Comparison of ENCODE assay signal across 1 cellular context in the genomic region with DNA sequence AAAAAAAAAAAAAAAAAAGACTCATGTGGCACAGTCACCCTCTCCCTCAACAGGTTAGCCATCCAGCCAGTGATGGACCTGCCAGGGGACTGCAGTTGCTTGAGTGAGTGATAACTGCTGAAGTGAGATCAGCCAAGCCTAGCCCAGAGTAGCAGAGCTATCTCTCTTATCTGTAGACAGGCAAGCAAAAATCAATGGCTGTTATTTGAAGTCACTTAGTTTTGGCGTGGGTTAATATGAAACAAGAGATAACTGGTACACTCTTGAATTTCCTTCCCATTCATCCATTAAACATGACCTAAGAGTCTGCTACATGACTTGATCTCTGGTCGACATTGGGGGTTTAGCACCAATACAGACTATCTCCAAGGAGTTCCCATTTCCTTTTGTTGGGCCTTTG.
A peak's percentile ranks its signal among the peaks of the same experiment; 100 is the strongest.
TF ChIP-seq lines count a peak whose summit lies in the region.

No MANE protein-coding gene starts in this region.

TF ChIP-seq in K562, 482 proteins besides CTCF, POLR2A, EP300 and RAD21 (continued from another document and continues in another):
- TF ChIP-seq KDM4B (IDR thresholded peaks at IDR 0.05; ENCODE audit: borderline replicate concordance in 2 of 2, low read depth in 1 of 2), result no peak
- TF ChIP-seq ZFP36 (IDR thresholded peaks at IDR 0.05; ENCODE audit: low read depth, low read length, partially characterized antibody), result no peak
- no peak for TF ChIP-seq NR2C1 (IDR thresholded peaks at IDR 0.05)
- peak; percentile 42; the same call in 1 of the 2 replicates for TF ChIP-seq NR2C1 (tag; IDR thresholded peaks at IDR 0.05)
- TF ChIP-seq, protein P1, sequence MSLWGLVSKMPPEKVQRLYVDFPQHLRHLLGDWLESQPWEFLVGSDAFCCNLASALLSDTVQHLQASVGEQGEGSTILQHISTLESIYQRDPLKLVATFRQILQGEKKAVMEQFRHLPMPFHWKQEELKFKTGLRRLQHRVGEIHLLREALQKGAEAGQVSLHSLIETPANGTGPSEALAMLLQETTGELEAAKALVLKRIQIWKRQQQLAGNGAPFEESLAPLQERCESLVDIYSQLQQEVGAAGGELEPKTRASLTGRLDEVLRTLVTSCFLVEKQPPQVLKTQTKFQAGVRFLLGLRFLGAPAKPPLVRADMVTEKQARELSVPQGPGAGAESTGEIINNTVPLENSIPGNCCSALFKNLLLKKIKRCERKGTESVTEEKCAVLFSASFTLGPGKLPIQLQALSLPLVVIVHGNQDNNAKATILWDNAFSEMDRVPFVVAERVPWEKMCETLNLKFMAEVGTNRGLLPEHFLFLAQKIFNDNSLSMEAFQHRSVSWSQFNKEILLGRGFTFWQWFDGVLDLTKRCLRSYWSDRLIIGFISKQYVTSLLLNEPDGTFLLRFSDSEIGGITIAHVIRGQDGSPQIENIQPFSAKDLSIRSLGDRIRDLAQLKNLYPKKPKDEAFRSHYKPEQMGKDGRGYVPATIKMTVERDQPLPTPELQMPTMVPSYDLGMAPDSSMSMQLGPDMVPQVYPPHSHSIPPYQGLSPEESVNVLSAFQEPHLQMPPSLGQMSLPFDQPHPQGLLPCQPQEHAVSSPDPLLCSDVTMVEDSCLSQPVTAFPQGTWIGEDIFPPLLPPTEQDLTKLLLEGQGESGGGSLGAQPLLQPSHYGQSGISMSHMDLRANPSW (CRISPR knock-in tag; IDR thresholded peaks at IDR 0.05), result no peak
- TF ChIP-seq PHB2 (IDR thresholded peaks at IDR 0.05; ENCODE audit: low read depth), result no peak
- 0 out of 2 replicates have a peak, but pooled peaks have one; percentile 17 for TF ChIP-seq EGR1 (conservative IDR thresholded peaks at IDR 0.05)
- TF ChIP-seq ZC3H11A (IDR thresholded peaks at IDR 0.05; ENCODE audit: low read depth, low read length), result no peak
- TF ChIP-seq, protein P2, sequence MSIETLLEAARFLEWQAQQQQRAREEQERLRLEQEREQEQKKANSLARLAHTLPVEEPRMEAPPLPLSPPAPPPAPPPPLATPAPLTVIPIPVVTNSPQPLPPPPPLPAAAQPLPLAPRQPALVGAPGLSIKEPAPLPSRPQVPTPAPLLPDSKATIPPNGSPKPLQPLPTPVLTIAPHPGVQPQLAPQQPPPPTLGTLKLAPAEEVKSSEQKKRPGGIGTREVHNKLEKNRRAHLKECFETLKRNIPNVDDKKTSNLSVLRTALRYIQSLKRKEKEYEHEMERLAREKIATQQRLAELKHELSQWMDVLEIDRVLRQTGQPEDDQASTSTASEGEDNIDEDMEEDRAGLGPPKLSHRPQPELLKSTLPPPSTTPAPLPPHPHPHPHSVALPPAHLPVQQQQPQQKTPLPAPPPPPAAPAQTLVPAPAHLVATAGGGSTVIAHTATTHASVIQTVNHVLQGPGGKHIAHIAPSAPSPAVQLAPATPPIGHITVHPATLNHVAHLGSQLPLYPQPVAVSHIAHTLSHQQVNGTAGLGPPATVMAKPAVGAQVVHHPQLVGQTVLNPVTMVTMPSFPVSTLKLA (conservative IDR thresholded peaks at IDR 0.05), result 0 out of 4 replicates have a peak, but pooled peaks of 1 of the 2 experiments have one; percentile 23
- no peak for TF ChIP-seq CC2D1A (IDR thresholded peaks at IDR 0.05)
- no peak for TF ChIP-seq NFE2 (IDR thresholded peaks at IDR 0.05; ENCODE audit: low read depth)
- TF ChIP-seq, protein P3, sequence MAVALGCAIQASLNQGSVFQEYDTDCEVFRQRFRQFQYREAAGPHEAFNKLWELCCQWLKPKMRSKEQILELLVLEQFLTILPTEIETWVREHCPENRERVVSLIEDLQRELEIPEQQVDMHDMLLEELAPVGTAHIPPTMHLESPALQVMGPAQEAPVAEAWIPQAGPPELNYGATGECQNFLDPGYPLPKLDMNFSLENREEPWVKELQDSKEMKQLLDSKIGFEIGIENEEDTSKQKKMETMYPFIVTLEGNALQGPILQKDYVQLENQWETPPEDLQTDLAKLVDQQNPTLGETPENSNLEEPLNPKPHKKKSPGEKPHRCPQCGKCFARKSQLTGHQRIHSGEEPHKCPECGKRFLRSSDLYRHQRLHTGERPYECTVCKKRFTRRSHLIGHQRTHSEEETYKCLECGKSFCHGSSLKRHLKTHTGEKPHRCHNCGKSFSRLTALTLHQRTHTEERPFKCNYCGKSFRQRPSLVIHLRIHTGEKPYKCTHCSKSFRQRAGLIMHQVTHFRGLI (CRISPR knock-in tag; IDR thresholded peaks at IDR 0.05), result no peak
- TF ChIP-seq FOSL1 (tag; conservative IDR thresholded peaks at IDR 0.05), result peak; percentile 40
- TF ChIP-seq RBFOX2 (IDR thresholded peaks at IDR 0.05; ENCODE audit: low read depth, low read length), result no peak
- TF ChIP-seq ZNF707 (CRISPR knock-in tag; conservative IDR thresholded peaks at IDR 0.05), result no peak
- no peak for TF ChIP-seq SMC3 (conservative IDR thresholded peaks at IDR 0.05; ENCODE audit: insufficient read depth, low read depth, low read length)
- TF ChIP-seq, protein P4, sequence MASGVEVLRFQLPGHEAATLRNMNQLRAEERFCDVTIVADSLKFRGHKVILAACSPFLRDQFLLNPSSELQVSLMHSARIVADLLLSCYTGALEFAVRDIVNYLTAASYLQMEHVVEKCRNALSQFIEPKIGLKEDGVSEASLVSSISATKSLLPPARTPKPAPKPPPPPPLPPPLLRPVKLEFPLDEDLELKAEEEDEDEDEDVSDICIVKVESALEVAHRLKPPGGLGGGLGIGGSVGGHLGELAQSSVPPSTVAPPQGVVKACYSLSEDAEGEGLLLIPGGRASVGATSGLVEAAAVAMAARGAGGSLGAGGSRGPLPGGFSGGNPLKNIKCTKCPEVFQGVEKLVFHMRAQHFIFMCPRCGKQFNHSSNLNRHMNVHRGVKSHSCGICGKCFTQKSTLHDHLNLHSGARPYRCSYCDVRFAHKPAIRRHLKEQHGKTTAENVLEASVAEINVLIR (CRISPR knock-in tag; IDR thresholded peaks at IDR 0.05), result no peak
- no peak for TF ChIP-seq ZNF717 (CRISPR knock-in tag; IDR thresholded peaks at IDR 0.05)
- TF ChIP-seq CBX3 (IDR thresholded peaks at IDR 0.05; ENCODE audit: borderline replicate concordance in 1 of 2, low read length in 2 of 2), result peak in 1 of 2 experiments; percentile 33; a peak in 1 of 3 replicates
- TF ChIP-seq, protein P5, sequence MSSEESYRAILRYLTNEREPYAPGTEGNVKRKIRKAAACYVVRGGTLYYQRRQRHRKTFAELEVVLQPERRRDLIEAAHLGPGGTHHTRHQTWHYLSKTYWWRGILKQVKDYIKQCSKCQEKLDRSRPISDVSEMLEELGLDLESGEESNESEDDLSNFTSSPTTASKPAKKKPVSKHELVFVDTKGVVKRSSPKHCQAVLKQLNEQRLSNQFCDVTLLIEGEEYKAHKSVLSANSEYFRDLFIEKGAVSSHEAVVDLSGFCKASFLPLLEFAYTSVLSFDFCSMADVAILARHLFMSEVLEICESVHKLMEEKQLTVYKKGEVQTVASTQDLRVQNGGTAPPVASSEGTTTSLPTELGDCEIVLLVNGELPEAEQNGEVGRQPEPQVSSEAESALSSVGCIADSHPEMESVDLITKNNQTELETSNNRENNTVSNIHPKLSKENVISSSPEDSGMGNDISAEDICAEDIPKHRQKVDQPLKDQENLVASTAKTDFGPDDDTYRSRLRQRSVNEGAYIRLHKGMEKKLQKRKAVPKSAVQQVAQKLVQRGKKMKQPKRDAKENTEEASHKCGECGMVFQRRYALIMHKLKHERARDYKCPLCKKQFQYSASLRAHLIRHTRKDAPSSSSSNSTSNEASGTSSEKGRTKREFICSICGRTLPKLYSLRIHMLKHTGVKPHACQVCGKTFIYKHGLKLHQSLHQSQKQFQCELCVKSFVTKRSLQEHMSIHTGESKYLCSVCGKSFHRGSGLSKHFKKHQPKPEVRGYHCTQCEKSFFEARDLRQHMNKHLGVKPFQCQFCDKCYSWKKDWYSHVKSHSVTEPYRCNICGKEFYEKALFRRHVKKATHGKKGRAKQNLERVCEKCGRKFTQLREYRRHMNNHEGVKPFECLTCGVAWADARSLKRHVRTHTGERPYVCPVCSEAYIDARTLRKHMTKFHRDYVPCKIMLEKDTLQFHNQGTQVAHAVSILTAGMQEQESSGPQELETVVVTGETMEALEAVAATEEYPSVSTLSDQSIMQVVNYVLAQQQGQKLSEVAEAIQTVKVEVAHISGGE (CRISPR knock-in tag; IDR thresholded peaks at IDR 0.05), result no peak
- TF ChIP-seq, protein P6, sequence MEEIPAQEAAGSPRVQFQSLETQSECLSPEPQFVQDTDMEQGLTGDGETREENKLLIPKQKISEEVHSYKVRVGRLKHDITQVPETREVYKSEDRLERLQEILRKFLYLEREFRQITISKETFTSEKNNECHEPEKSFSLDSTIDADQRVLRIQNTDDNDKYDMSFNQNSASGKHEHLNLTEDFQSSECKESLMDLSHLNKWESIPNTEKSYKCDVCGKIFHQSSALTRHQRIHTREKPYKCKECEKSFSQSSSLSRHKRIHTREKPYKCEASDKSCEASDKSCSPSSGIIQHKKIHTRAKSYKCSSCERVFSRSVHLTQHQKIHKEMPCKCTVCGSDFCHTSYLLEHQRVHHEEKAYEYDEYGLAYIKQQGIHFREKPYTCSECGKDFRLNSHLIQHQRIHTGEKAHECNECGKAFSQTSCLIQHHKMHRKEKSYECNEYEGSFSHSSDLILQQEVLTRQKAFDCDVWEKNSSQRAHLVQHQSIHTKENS (CRISPR knock-in tag; IDR thresholded peaks at IDR 0.05), result no peak
- no peak for TF ChIP-seq MEF2A (IDR thresholded peaks at IDR 0.05; ENCODE audit: control insufficient read depth, low read depth, low read length)
- TF ChIP-seq ZNF140 (CRISPR knock-in tag; IDR thresholded peaks at IDR 0.05), result no peak
- TF ChIP-seq ZSCAN32 (CRISPR knock-in tag; IDR thresholded peaks at IDR 0.05), result no peak
- TF ChIP-seq, protein P7, sequence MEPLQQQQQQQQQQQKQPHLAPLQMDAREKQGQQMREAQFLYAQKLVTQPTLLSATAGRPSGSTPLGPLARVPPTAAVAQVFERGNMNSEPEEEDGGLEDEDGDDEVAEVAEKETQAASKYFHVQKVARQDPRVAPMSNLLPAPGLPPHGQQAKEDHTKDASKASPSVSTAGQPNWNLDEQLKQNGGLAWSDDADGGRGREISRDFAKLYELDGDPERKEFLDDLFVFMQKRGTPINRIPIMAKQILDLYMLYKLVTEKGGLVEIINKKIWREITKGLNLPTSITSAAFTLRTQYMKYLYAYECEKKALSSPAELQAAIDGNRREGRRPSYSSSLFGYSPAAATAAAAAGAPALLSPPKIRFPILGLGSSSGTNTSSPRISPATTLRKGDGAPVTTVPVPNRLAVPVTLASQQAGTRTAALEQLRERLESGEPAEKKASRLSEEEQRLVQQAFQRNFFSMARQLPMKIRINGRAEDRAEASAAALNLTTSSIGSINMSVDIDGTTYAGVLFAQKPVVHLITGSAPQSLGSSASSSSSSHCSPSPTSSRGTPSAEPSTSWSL (CRISPR knock-in tag; IDR thresholded peaks at IDR 0.05; ENCODE audit: borderline replicate concordance), result no peak
- TF ChIP-seq ZNF830 (CRISPR knock-in tag; IDR thresholded peaks at IDR 0.05), result no peak
- TF ChIP-seq FOXM1 (IDR thresholded peaks at IDR 0.05; ENCODE audit: low read depth), result peak; percentile 36
- TF ChIP-seq FOXM1 (CRISPR knock-in tag; IDR thresholded peaks at IDR 0.05; ENCODE audit: low read depth), result no peak
- TF ChIP-seq MTA3 (IDR thresholded peaks at IDR 0.05; ENCODE audit: borderline replicate concordance), result 0 out of 2 replicates have a peak, but pooled peaks have one; percentile 25
- no peak for TF ChIP-seq MIER1 (IDR thresholded peaks at IDR 0.05; ENCODE audit: low read depth)
- peak; percentile 61; the same call in 1 of the 2 replicates for TF ChIP-seq SMARCE1 (IDR thresholded peaks at IDR 0.05)
- TF ChIP-seq MYNN (IDR thresholded peaks at IDR 0.05), result no peak
- no peak for TF ChIP-seq MYNN (CRISPR knock-in tag; IDR thresholded peaks at IDR 0.05)
- TF ChIP-seq, protein P8, sequence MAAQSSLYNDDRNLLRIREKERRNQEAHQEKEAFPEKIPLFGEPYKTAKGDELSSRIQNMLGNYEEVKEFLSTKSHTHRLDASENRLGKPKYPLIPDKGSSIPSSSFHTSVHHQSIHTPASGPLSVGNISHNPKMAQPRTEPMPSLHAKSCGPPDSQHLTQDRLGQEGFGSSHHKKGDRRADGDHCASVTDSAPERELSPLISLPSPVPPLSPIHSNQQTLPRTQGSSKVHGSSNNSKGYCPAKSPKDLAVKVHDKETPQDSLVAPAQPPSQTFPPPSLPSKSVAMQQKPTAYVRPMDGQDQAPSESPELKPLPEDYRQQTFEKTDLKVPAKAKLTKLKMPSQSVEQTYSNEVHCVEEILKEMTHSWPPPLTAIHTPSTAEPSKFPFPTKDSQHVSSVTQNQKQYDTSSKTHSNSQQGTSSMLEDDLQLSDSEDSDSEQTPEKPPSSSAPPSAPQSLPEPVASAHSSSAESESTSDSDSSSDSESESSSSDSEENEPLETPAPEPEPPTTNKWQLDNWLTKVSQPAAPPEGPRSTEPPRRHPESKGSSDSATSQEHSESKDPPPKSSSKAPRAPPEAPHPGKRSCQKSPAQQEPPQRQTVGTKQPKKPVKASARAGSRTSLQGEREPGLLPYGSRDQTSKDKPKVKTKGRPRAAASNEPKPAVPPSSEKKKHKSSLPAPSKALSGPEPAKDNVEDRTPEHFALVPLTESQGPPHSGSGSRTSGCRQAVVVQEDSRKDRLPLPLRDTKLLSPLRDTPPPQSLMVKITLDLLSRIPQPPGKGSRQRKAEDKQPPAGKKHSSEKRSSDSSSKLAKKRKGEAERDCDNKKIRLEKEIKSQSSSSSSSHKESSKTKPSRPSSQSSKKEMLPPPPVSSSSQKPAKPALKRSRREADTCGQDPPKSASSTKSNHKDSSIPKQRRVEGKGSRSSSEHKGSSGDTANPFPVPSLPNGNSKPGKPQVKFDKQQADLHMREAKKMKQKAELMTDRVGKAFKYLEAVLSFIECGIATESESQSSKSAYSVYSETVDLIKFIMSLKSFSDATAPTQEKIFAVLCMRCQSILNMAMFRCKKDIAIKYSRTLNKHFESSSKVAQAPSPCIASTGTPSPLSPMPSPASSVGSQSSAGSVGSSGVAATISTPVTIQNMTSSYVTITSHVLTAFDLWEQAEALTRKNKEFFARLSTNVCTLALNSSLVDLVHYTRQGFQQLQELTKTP (IDR thresholded peaks at IDR 0.05; ENCODE audit: low read depth in 1 of 2, partially characterized antibody in 2 of 2), result peak in 1 of 2 experiments; percentile 9
- TF ChIP-seq NFXL1 (CRISPR knock-in tag; IDR thresholded peaks at IDR 0.05), result no peak
- TF ChIP-seq ZNF197 (CRISPR knock-in tag; IDR thresholded peaks at IDR 0.05; ENCODE audit: low read depth), result no peak
- peak; percentile 86 for TF ChIP-seq DPF2 (IDR thresholded peaks at IDR 0.05)
- TF ChIP-seq, protein P9, sequence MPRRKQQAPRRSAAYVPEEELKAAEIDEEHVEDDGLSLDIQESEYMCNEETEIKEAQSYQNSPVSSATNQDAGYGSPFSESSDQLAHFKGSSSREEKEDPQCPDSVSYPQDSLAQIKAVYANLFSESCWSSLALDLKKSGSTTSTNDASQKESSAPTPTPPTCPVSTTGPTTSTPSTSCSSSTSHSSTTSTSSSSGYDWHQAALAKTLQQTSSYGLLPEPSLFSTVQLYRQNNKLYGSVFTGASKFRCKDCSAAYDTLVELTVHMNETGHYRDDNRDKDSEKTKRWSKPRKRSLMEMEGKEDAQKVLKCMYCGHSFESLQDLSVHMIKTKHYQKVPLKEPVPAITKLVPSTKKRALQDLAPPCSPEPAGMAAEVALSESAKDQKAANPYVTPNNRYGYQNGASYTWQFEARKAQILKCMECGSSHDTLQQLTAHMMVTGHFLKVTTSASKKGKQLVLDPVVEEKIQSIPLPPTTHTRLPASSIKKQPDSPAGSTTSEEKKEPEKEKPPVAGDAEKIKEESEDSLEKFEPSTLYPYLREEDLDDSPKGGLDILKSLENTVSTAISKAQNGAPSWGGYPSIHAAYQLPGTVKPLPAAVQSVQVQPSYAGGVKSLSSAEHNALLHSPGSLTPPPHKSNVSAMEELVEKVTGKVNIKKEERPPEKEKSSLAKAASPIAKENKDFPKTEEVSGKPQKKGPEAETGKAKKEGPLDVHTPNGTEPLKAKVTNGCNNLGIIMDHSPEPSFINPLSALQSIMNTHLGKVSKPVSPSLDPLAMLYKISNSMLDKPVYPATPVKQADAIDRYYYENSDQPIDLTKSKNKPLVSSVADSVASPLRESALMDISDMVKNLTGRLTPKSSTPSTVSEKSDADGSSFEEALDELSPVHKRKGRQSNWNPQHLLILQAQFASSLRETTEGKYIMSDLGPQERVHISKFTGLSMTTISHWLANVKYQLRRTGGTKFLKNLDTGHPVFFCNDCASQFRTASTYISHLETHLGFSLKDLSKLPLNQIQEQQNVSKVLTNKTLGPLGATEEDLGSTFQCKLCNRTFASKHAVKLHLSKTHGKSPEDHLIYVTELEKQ (CRISPR knock-in tag; IDR thresholded peaks at IDR 0.05), result no peak
